ENCODE assay signal across 14 cellular contexts in genomic region chr6:148757944-148758343, GRCh38.
DNase-seq lines count a peak whose midpoint lies in the region; ATAC-seq and TF ChIP-seq lines count a peak whose summit lies in the region.
"Had no signal": no experiment of that assay in that cellular context is flagged by ENCODE, and none has a peak within 500 bp of the region (broad histone marks: within the 10 kb centered on the region; RNA-seq: fewer than 3 reads in every experiment).

No MANE protein-coding gene starts in this region.

- H3K36me3 ChIP-seq in DOHH2 (ENCODE audit: control insufficient read depth, low read length) (no peaks in the 10 kb centered on the region), Loucy (ENCODE audit: insufficient read depth, low read length) (no peaks in the 10 kb centered on the region)
- H3K36me3 ChIP-seq: gastroesophageal sphincter, thoracic aorta had no signal

- no peaks in the 10 kb centered on the region for H3K36me3 Mint-ChIP-seq in dendritic cell treated with granulocyte-macrophage colony-stimulating factor and Interleukin-4, amounts not matched to agents 40 ng/mL and 50 ng/mL, for 4 days (ENCODE audit: low read depth)

- no peak overlapping the region for H3K4me3 Mint-ChIP-seq in dendritic cell treated with granulocyte-macrophage colony-stimulating factor and Interleukin-4, amounts not matched to agents 40 ng/mL and 50 ng/mL, for 4 days
- H3K4me3 Mint-ChIP-seq: T-helper 1 cell treated with Interleukin-12 subunit alpha and Interleukin-12 subunit beta and Interleukin-4 antibody, amounts not matched to agents 30 μg/mL and 1 μg/mL, for 36 hours had no signal

- intact Hi-C loops in dendritic cell treated with granulocyte-macrophage colony-stimulating factor and Interleukin-4, amounts not matched to agents 40 ng/mL and 50 ng/mL, for 4 days (cut with micrococcal nuclease), result no loop called here

- H3K4me1 Mint-ChIP-seq in dendritic cell treated with granulocyte-macrophage colony-stimulating factor and Interleukin-4, amounts not matched to agents 40 ng/mL and 50 ng/mL, for 4 days (ENCODE audit: low read depth), result peaks cover 58% of the 10 kb centered on the region

- no peaks in the 10 kb centered on the region for H4K20me1 ChIP-seq in DOHH2 (ENCODE audit: control insufficient read depth, insufficient read depth, low read depth, low read length)
- no peaks in the 10 kb centered on the region for H4K20me1 ChIP-seq in Loucy (ENCODE audit: insufficient read depth, low read length, poor library complexity, severe bottlenecking)

- H3K9ac ChIP-seq in Loucy (ENCODE audit: low read depth, low read length, poor library complexity, severe bottlenecking), result no peak overlapping the region

- H3K4me2 ChIP-seq in DOHH2 (ENCODE audit: low read length) (peak overlapping the region; percentile 65), Loucy (ENCODE audit: low read depth, low read length, poor library complexity, severe bottlenecking) (peak overlapping the region; percentile 3)

- H3K27ac Mint-ChIP-seq in dendritic cell treated with granulocyte-macrophage colony-stimulating factor and Interleukin-4, amounts not matched to agents 40 ng/mL and 50 ng/mL, for 4 days, result peak overlapping the region; percentile 94
- H3K27ac Mint-ChIP-seq: T-helper 1 cell treated with Interleukin-12 subunit alpha and Interleukin-12 subunit beta and Interleukin-4 antibody, amounts not matched to agents 30 μg/mL and 1 μg/mL, for 36 hours had no signal

- H3K27me3 ChIP-seq in DOHH2 (ENCODE audit: control insufficient read depth, low read length) (peaks cover 5% of the 10 kb centered on the region; the same call in 1 of the 2 replicates), Loucy (ENCODE audit: insufficient read depth, low read length, poor library complexity, severe bottlenecking) (no peaks in the 10 kb centered on the region)
- H3K27me3 ChIP-seq: gastroesophageal sphincter had no signal

- TF ChIP-seq CTCF in DOHH2 (IDR thresholded peaks at IDR 0.05; ENCODE audit: low read depth, low read length, poor library complexity, severe bottlenecking) (no peak), Loucy (conservative IDR thresholded peaks at IDR 0.05; ENCODE audit: low read length) (no peak)

- peak overlapping the region; percentile 46 for H3K4me3 ChIP-seq in DOHH2 (ENCODE audit: low read length)
- H3K4me3 ChIP-seq in Loucy (ENCODE audit: low read length, poor library complexity, severe bottlenecking), result peak overlapping the region; percentile 11
- H3K4me3 ChIP-seq: gastroesophageal sphincter, thoracic aorta had no signal

- no peaks in the 10 kb centered on the region for H3K9me2 ChIP-seq in DOHH2 (replicated peaks; ENCODE audit: control insufficient read depth, low read length)
- no peaks in the 10 kb centered on the region for H3K9me2 ChIP-seq in Loucy (replicated peaks; ENCODE audit: low read depth, low read length)

- no peak overlapping the region for H2AFZ ChIP-seq in Loucy (ENCODE audit: low read length)

- H3K4me1 ChIP-seq in DOHH2 (ENCODE audit: control insufficient read depth, low read length), result peaks cover 45% of the 10 kb centered on the region
- peaks cover 50% of the 10 kb centered on the region for H3K4me1 ChIP-seq in Loucy (ENCODE audit: insufficient read depth, low read length, poor library complexity, severe bottlenecking)

- H3K27me3 Mint-ChIP-seq in dendritic cell treated with granulocyte-macrophage colony-stimulating factor and Interleukin-4, amounts not matched to agents 40 ng/mL and 50 ng/mL, for 4 days, result peaks cover 7% of the 10 kb centered on the region

- peak; percentile 19 for ATAC-seq in GM19395 (IDR thresholded peaks at IDR 0.05; ENCODE audit: unreplicated experiment)

- H3K9me3 Mint-ChIP-seq in dendritic cell treated with granulocyte-macrophage colony-stimulating factor and Interleukin-4, amounts not matched to agents 40 ng/mL and 50 ng/mL, for 4 days, result no peaks in the 10 kb centered on the region
- H3K9me3 Mint-ChIP-seq: T-helper 1 cell treated with Interleukin-12 subunit alpha and Interleukin-12 subunit beta and Interleukin-4 antibody, amounts not matched to agents 30 μg/mL and 1 μg/mL, for 36 hours had no signal

- DNase-seq in RPMI8226 (no peak), NCI-H226 (no peak), NCI-H524 treated with DMSO at 0.1 percent for 48 hours (lab: John Stamatoyannopoulos, UW) (no peak), UCSD-AML1 (lab: John Stamatoyannopoulos, UW; ENCODE audit: unreplicated experiment) (no peak)
- DNase-seq: effector CD4-positive, alpha-beta T cell; NCI-H187; NK-92 treated with Interleukin-12 subunit alpha and Interleukin-12 subunit beta, amount 100 ng/mL, for 24 hours had no signal

- H3F3A ChIP-seq in DOHH2 (ENCODE audit: control insufficient read depth, insufficient read depth) (peaks cover 22% of the 10 kb centered on the region), Loucy (ENCODE audit: low read depth) (peaks cover 13% of the 10 kb centered on the region; the same call in 1 of the 2 replicates)

- peak overlapping the region; percentile 53 for H3K27ac ChIP-seq in DOHH2 (ENCODE audit: low read depth, low read length)
- H3K27ac ChIP-seq: thoracic aorta had no signal

- H3K9me3 ChIP-seq in DOHH2 (ENCODE audit: control insufficient read depth, insufficient read depth, low read length), result peaks cover 4% of the 10 kb centered on the region; the same call in 1 of the 2 replicates
- H3K9me3 ChIP-seq in Loucy (ENCODE audit: insufficient read depth, low read depth, low read length), result no peaks in the 10 kb centered on the region
- H3K9me3 ChIP-seq: gastroesophageal sphincter, thoracic aorta had no signal

- H3K79me2 ChIP-seq in DOHH2 (ENCODE audit: control insufficient read depth, low read length) (no peaks in the 10 kb centered on the region), Loucy (ENCODE audit: insufficient read depth, low read length) (peaks cover 30% of the 10 kb centered on the region)
